ENCODE assay signal across 13 cellular contexts in the genomic region with DNA sequence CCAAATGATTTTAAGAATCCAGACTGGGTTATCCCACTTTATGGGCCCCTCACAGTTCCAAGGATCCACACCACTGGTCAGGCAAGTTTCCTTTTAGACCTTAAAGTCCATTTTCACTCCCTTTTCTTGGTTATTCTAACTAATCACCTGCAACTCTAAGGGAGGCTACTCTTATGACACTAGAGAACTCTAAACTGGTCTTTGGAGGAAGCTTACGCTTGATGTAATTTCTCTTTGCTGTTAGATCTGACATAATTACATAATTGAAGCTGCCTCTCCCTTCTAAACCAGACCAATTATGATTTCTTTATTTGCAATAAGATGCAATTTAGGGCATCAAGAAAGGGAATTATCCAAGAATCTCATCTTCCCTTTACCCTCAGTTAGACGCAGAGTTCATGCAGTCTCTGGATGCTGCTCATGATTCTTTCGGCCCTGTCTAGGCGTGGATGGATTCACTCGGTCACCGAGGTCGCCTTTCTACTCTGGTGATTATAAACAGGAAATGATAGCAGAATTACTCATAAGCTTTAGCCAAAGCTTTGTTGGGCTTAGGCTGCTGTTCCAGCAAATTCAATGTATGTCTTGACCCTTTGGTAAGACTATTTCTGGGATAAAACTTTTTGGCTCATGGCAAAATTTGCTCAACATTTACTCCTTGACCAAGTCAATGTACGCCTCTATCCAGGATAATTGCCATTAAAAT.
DNase-seq lines count a peak whose midpoint lies in the region; TF ChIP-seq lines count a peak whose summit lies in the region.
"Had no signal": no experiment of that assay in that cellular context is flagged by ENCODE, and none has a peak within 500 bp of the region (broad histone marks: within the 10 kb centered on the region; RNA-seq: fewer than 3 reads in every experiment).

No MANE protein-coding gene starts in this region.

- no peak overlapping the region for H3K23ac ChIP-seq in mesendoderm (ENCODE audit: low read length)

- H3K4ac ChIP-seq in mesendoderm (ENCODE audit: low read depth, low read length), result no peak overlapping the region

- H3K18ac ChIP-seq in mesendoderm (ENCODE audit: low read length), result no peak overlapping the region

- H3K9me3 ChIP-seq in transverse colon, result no peaks in the 10 kb centered on the region

- intact Hi-C loops in transverse colon (cut with DNase I; ENCODE audit: low total_unique reads), result no loop called here

- TF ChIP-seq EP300 in transverse colon (IDR thresholded peaks at IDR 0.05; ENCODE audit: low read depth), result no peak

- WGBS in mesendoderm (ENCODE audit: extremely low coverage, insufficient coverage, low lambda C conversion rate), result no CpG with 5 or more reads among the region's 8 CpGs
- 62 to 68% methylated on average over 8 of the region's 8 CpGs for WGBS in transverse colon (ENCODE audit: low coverage in 1 of 2), 2 donors

- peak; percentile 16 for DNase-seq in GM03348 (ENCODE audit: low spot score)
- peak; percentile 13 for DNase-seq in NCI-H226
- DNase-seq in choroid plexus epithelial cell (ENCODE audit: low read depth), result peak; percentile 54
- DNase-seq in myocyte (ENCODE audit: low read depth), result peak; percentile 33
- no peak for DNase-seq in ecto neural progenitor cell (ENCODE audit: low spot score)
- no peak for DNase-seq in OCI-M2 (lab: John Stamatoyannopoulos, UW; ENCODE audit: unreplicated experiment)
- DNase-seq in mesendoderm, result no peak
- DNase-seq in transverse colon, result no peak
- DNase-seq: activated CD8-positive, alpha-beta memory T cell treated with anti-CD3 and anti-CD28 coated beads, Interleukin-2, amount 50 U/mL, for 48 hours; effector memory CD8-positive, alpha-beta T cell; naive thymus-derived CD8-positive, alpha-beta T cell; spleen had no signal

- no peak overlapping the region for H2AK5ac ChIP-seq in mesendoderm (ENCODE audit: low read length)

- no peak overlapping the region for H3K4me3 ChIP-seq in choroid plexus epithelial cell (ENCODE audit: low read depth, low read length)
- no peak overlapping the region for H3K4me3 ChIP-seq in mesendoderm (ENCODE audit: low read length)
- H3K4me3 ChIP-seq in transverse colon, result no peak overlapping the region
- H3K4me3 ChIP-seq: spleen had no signal

- no peaks in the 10 kb centered on the region for H3K79me1 ChIP-seq in mesendoderm (ENCODE audit: low read length)

- no peak overlapping the region for H2BK120ac ChIP-seq in mesendoderm (ENCODE audit: low read depth, low read length)

- H3K79me2 ChIP-seq in mesendoderm (ENCODE audit: control insufficient read depth, insufficient read depth, low read length), result no peaks in the 10 kb centered on the region

- no peaks in the 10 kb centered on the region for H3K36me3 ChIP-seq in mesendoderm (ENCODE audit: control insufficient read depth, insufficient read depth, low read length)
- H3K36me3 ChIP-seq in transverse colon, result no peaks in the 10 kb centered on the region
- H3K36me3 ChIP-seq: spleen had no signal

- H3K27me3 ChIP-seq in mesendoderm (ENCODE audit: insufficient read depth, low read length, poor library complexity) (no peaks in the 10 kb centered on the region), transverse colon (no peaks in the 10 kb centered on the region)

- H4K8ac ChIP-seq in mesendoderm (ENCODE audit: low read depth, low read length), result no peak overlapping the region

- H2BK5ac ChIP-seq in mesendoderm (ENCODE audit: low read length), result no peak overlapping the region

- H3K56ac ChIP-seq in mesendoderm (ENCODE audit: low read length), result no peak overlapping the region

- in situ Hi-C loops in transverse colon (cut with MboI; ENCODE audit: low pct_ligation_motif_present in 1 of 4, low pct_unique_long_range_greater_than_20kb in 1 of 4, low sequenced_read_pairs in 3 of 4), result no loop called here

- no peak overlapping the region for H2BK15ac ChIP-seq in mesendoderm (replicated peaks; ENCODE audit: low read depth)

- no peak overlapping the region for H3K9ac ChIP-seq in mesendoderm (ENCODE audit: low read length)

- TF ChIP-seq POLR2A in transverse colon (IDR thresholded peaks at IDR 0.05), result no peak

- no peak overlapping the region for H3K4me2 ChIP-seq in mesendoderm (ENCODE audit: low read length)

- H3K4me1 ChIP-seq in mesendoderm (ENCODE audit: control insufficient read depth, low read depth, low read length) (no peaks in the 10 kb centered on the region), transverse colon (no peaks in the 10 kb centered on the region)
- H3K4me1 ChIP-seq: spleen had no signal

- H4K5ac ChIP-seq in mesendoderm (ENCODE audit: low read length), result no peak overlapping the region

- H3K27ac ChIP-seq in mesendoderm (ENCODE audit: low read depth, low read length) (no peak overlapping the region), transverse colon (no peak overlapping the region)
- H3K27ac ChIP-seq: HL-60, spleen had no signal

- TF ChIP-seq CTCF in choroid plexus epithelial cell (conservative IDR thresholded peaks at IDR 0.05; ENCODE audit: low read depth, low read length), result no peak
- TF ChIP-seq CTCF in transverse colon (IDR thresholded peaks at IDR 0.05), result no peak

Comparison
In these comparisons a context has a peak if more than half of its experiments do, and no peak if none do; other contexts are left out.
1. DNase-seq: peak in GM03348 (single experiment), NCI-H226 (single experiment), choroid plexus epithelial cell (single experiment) and myocyte (single experiment); none in ecto neural progenitor cell (single experiment), OCI-M2 (single experiment), mesendoderm (single experiment) and transverse colon (single experiment).